ENCODE assay signal across 8 cellular contexts in the genomic region with DNA sequence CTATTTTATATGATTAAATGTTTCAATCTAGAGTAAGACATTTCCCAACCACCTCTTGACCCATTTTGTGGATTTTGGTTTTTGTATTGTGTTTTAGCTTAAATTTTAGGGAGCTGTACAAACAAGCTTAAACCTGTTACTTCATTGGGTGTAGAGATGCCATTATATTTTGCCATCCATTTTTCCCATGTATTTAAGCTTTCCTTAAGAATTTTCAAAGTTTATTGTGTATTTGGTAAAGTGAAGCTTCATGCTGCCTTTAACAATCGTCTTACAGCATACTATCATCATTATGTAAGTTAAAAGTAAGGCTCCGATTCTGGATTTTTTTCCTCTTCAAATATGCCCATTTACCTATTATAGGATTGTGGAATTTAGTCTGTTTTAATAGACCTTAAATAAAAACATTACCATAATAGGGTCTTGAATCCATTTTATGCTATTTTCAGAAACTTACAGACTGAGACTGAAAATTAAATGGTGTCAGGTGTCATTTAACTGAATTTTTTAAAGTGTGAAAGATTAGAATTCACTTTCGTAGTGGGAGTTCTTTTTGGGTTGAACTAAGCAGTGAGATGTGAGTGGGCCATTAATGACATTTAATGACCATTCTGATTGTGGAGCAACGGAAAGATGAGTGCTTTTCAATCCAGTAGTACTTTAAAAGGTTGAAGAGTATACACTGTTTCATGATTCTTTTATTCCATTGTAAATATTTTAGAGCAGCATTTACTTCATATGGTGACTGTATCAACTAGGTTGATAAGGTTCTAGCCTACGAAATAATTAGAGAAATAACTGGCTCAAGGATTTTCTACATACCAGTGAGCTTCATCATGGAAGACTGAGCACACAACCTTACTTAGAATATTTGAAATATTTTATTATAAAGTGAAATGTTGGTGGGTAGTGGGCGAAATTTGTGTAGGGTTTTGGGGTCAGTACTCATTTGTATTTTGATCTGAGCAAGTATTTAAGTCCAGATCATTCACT. TPM values are rescaled to one million over a fixed set of nuclear protein-coding genes. Genes with fewer than 3 reads are reported as not detected.
DNase-seq lines count a peak whose midpoint lies in the region; ATAC-seq and TF ChIP-seq lines count a peak whose summit lies in the region.

No MANE protein-coding gene starts in this region.

- H3K27me3 ChIP-seq in cardiac muscle cell (no peaks in the 10 kb centered on the region), liver (ENCODE audit: control insufficient read depth in 4 of 4, insufficient read depth in 4 of 4, low read length in 3 of 4) (no peaks in the 10 kb centered on the region), upper lobe of right lung (no peaks in the 10 kb centered on the region)

- no peak for TF ChIP-seq RAD21 in liver (IDR thresholded peaks at IDR 0.05)

- peak overlapping the region; percentile 10 to 97 for H3K9ac ChIP-seq in liver (ENCODE audit: low read depth in 1 of 2, low read length in 2 of 2)

- H3K27me3 Mint-ChIP-seq in activated naive CD8-positive, alpha-beta T cell treated with anti-CD3 and anti-CD28 coated beads, Interleukin-2, amount 50 U/mL, for 24 hours, result peaks cover 11% of the 10 kb centered on the region

- intact Hi-C loops in left cardiac atrium (cut with DNase I), result no loop called here
- intact Hi-C loops in upper lobe of right lung (cut with DNase I), result no loop called here

- H3K36me3 Mint-ChIP-seq in activated naive CD8-positive, alpha-beta T cell treated with anti-CD3 and anti-CD28 coated beads, Interleukin-2, amount 50 U/mL, for 24 hours (ENCODE audit: low read depth), result peaks cover 53% of the 10 kb centered on the region

- H3K4me1 ChIP-seq in cardiac muscle cell (ENCODE audit: low read depth) (peaks cover 21% of the 10 kb centered on the region), liver (ENCODE audit: control insufficient read depth in 4 of 4, insufficient read depth in 4 of 4, low read length in 3 of 4) (peaks cover 9 to 41% (median 37%) of the 10 kb centered on the region in 4 donors), upper lobe of right lung (peaks cover 34% of the 10 kb centered on the region)

- no peak for ATAC-seq in left cardiac atrium
- no peak for ATAC-seq in activated naive CD8-positive, alpha-beta T cell treated with anti-CD3 and anti-CD28 coated beads, Interleukin-2, amount 50 U/mL, for 24 hours
- no peak for ATAC-seq in upper lobe of right lung
- ATAC-seq in HG03571 (IDR thresholded peaks at IDR 0.05; ENCODE audit: unreplicated experiment), result no peak

- no peaks in the 10 kb centered on the region for H3K9me3 Mint-ChIP-seq in activated naive CD8-positive, alpha-beta T cell treated with anti-CD3 and anti-CD28 coated beads, Interleukin-2, amount 50 U/mL, for 24 hours

- CTCF ChIA-PET in HEK293T (lab: Yijun Ruan, JAX), result interaction anchor here (0.7 to 1.8 kb wide), 3 partner anchors 35 to 53 kb away, joined by 4 to 6 read pairs (median 5); no protein-coding TSS in a partner anchor

- H3K27ac ChIP-seq in cardiac muscle cell (peak overlapping the region; percentile 100), liver (ENCODE audit: low read depth in 1 of 2, low read length in 2 of 2) (peak overlapping the region; percentile 99 to 100), upper lobe of right lung (peak overlapping the region; percentile 100)

- H3K9me3 ChIP-seq in cardiac muscle cell (ENCODE audit: low read depth) (no peaks in the 10 kb centered on the region), liver (ENCODE audit: control insufficient read depth in 4 of 4, low read length in 3 of 4) (no peaks in the 10 kb centered on the region), upper lobe of right lung (no peaks in the 10 kb centered on the region)

- 40% methylated on average over 6 of the region's 6 CpGs for WGBS in liver

- peak in 1 of 2 donors; percentile 49 for DNase-seq in cardiac muscle cell (ENCODE audit: low read depth in 1 of 2, low spot score in 1 of 2)
- no peak for DNase-seq in left cardiac atrium
- no peak for DNase-seq in activated naive CD8-positive, alpha-beta T cell treated with anti-CD3 and anti-CD28 coated beads, Interleukin-2, amount 50 U/mL, for 24 hours
- DNase-seq in upper lobe of right lung, result no peak
- no peak for DNase-seq in effector CD4-positive, alpha-beta T cell
- no peak for DNase-seq in HEK293T (ENCODE audit: extremely low spot score)

- peak overlapping the region; percentile 99 for H3K4me3 Mint-ChIP-seq in activated naive CD8-positive, alpha-beta T cell treated with anti-CD3 and anti-CD28 coated beads, Interleukin-2, amount 50 U/mL, for 24 hours

- TF ChIP-seq CTCF in cardiac muscle cell (IDR thresholded peaks at IDR 0.05; ENCODE audit: low read depth, low read length) (no peak), liver (IDR thresholded peaks at IDR 0.05; ENCODE audit: low read depth, low read length, missing input control) (no peak), upper lobe of right lung (IDR thresholded peaks at IDR 0.05) (no peak)

- H3K4me1 Mint-ChIP-seq in activated naive CD8-positive, alpha-beta T cell treated with anti-CD3 and anti-CD28 coated beads, Interleukin-2, amount 50 U/mL, for 24 hours, result peaks cover 50% of the 10 kb centered on the region

- no peaks in the 10 kb centered on the region for H3K36me3 ChIP-seq in cardiac muscle cell
- no peaks in the 10 kb centered on the region for H3K36me3 ChIP-seq in liver (ENCODE audit: control insufficient read depth in 4 of 4, insufficient read depth in 3 of 4, low read depth in 1 of 4, low read length in 3 of 4)
- no peaks in the 10 kb centered on the region for H3K36me3 ChIP-seq in upper lobe of right lung

- POLR2A ChIA-PET in HEK293T (lab: Yijun Ruan, JAX), result interaction anchor here (0.7 to 1.5 kb wide), 4 partner anchors 13 to 1457 kb away, joined by 3 to 5 read pairs (median 4); no protein-coding TSS in a partner anchor

- H3K4me3 ChIP-seq in cardiac muscle cell (peak overlapping the region; percentile 81), liver (ENCODE audit: low read depth in 1 of 3, low read length in 3 of 3) (peak overlapping the region; percentile 83 to 90 (median 83)), upper lobe of right lung (peak overlapping the region; percentile 89)

- H3K27ac Mint-ChIP-seq in activated naive CD8-positive, alpha-beta T cell treated with anti-CD3 and anti-CD28 coated beads, Interleukin-2, amount 50 U/mL, for 24 hours, result peak overlapping the region; percentile 100

TF ChIP-seq in liver, 16 proteins besides CTCF, POLR2A, EP300 and RAD21:
- no peak for TF ChIP-seq HNF4A (conservative IDR thresholded peaks at IDR 0.05)
- no peak for TF ChIP-seq JUND (IDR thresholded peaks at IDR 0.05)
- no peak for TF ChIP-seq RXRA (IDR thresholded peaks at IDR 0.05)
- no peak for TF ChIP-seq GABPA (IDR thresholded peaks at IDR 0.05 in 1 of 2, conservative IDR thresholded peaks at IDR 0.05 in 1 of 2)
- no peak for TF ChIP-seq NR2F2 (IDR thresholded peaks at IDR 0.05)

TF ChIP-seq in HEK293T, 16 proteins besides CTCF, POLR2A, EP300 and RAD21:
- no peak for TF ChIP-seq HDGF (IDR thresholded peaks at IDR 0.05; ENCODE audit: borderline replicate concordance)
- no peak for TF ChIP-seq L3MBTL2 (conservative IDR thresholded peaks at IDR 0.05)
- TF ChIP-seq TARDBP (IDR thresholded peaks at IDR 0.05), result no peak
- no peak for TF ChIP-seq FOXK2 (IDR thresholded peaks at IDR 0.05)
- TF ChIP-seq, protein P1, sequence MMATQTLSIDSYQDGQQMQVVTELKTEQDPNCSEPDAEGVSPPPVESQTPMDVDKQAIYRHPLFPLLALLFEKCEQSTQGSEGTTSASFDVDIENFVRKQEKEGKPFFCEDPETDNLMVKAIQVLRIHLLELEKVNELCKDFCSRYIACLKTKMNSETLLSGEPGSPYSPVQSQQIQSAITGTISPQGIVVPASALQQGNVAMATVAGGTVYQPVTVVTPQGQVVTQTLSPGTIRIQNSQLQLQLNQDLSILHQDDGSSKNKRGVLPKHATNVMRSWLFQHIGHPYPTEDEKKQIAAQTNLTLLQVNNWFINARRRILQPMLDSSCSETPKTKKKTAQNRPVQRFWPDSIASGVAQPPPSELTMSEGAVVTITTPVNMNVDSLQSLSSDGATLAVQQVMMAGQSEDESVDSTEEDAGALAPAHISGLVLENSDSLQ (IDR thresholded peaks at IDR 0.05), result no peak
- TF ChIP-seq ELF4 (IDR thresholded peaks at IDR 0.05), result no peak
- no peak for TF ChIP-seq LEF1 (IDR thresholded peaks at IDR 0.05; ENCODE audit: borderline replicate concordance)
- no peak for TF ChIP-seq FOXM1 (IDR thresholded peaks at IDR 0.05; ENCODE audit: borderline replicate concordance)
- no peak for TF ChIP-seq SP1 (IDR thresholded peaks at IDR 0.05)
- no peak for TF ChIP-seq BHLHE40 (IDR thresholded peaks at IDR 0.05; ENCODE audit: borderline replicate concordance)
- no peak for TF ChIP-seq CTBP1 (IDR thresholded peaks at IDR 0.05; ENCODE audit: borderline replicate concordance)
- TF ChIP-seq SUZ12 (IDR thresholded peaks at IDR 0.05), result no peak
- no peak for TF ChIP-seq NFRKB (IDR thresholded peaks at IDR 0.05)

RNA-seq across cellular contexts. Expression of a gene that starts 2.4 kb away (rescaled TPM):
- total RNA-seq in cardiac muscle cell (59.1 and 78.4 TPM in 2 replicates), left cardiac atrium (10 to 100 TPM; 45.3 to 59.0 TPM), liver (10 to 100 TPM; 52.4 to 55.6 TPM), upper lobe of right lung (97.0 TPM)
- polyA plus RNA-seq in cardiac muscle cell (131 and 152 TPM in 2 replicates), liver (10 to 100 TPM in 1 of 2 donors, 1 to 10 TPM in 1; 7.1 to 32.5 TPM)
